Comparison of ENCODE assay signal across 30 cellular contexts in genomic region chr1:60696512-60696911, GRCh38.
"Had no signal": no experiment of that assay in that cellular context is flagged by ENCODE, and none has a peak within 500 bp of the region (broad histone marks: within the 10 kb centered on the region; RNA-seq: fewer than 3 reads in every experiment).

No MANE protein-coding gene starts in this region.

- H3K36me3 ChIP-seq: ascending aorta, brain microvascular endothelial cell, WERI-Rb-1 had no signal

- H3K4me1 Mint-ChIP-seq: activated B cell treated with CpG ODN at 0.5 μM for 24 hours; activated naive CD4-positive, alpha-beta T cell treated with anti-CD3 and anti-CD28 coated beads, Interleukin-2, amount 10 ng/mL, durations not matched to agents 7 days and 5 days; activated naive CD8-positive, alpha-beta T cell treated with anti-CD3 and anti-CD28 coated beads, Interleukin-2, amount 10 ng/mL, durations not matched to agents 7 days and 5 days; T-helper 17 cell had no signal

- H3K4me3 Mint-ChIP-seq: activated B cell treated with CpG ODN at 0.5 μM for 24 hours; activated CD8-positive, alpha-beta T cell treated with anti-CD3 and anti-CD28 coated beads for 36 hours; activated naive CD4-positive, alpha-beta T cell treated with anti-CD3 and anti-CD28 coated beads, Interleukin-2, amount 10 ng/mL, durations not matched to agents 7 days and 5 days; activated naive CD8-positive, alpha-beta T cell treated with anti-CD3 and anti-CD28 coated beads, Interleukin-2, amount 10 ng/mL, durations not matched to agents 7 days and 5 days; dendritic cell treated with granulocyte-macrophage colony-stimulating factor and Interleukin-4, amounts not matched to agents 40 ng/mL and 50 ng/mL, for 4 days; endodermal cell; T-helper 17 cell; T-helper 2 cell treated with Interferon-gamma antibody and Interleukin-4, amounts not matched to agents 5 μg/mL and 100 μg/mL, for 36 hours had no signal

- H3K27ac ChIP-seq: ascending aorta, brain microvascular endothelial cell, coronary artery, dorsolateral prefrontal cortex, WERI-Rb-1 had no signal

- H3K4me1 ChIP-seq: ascending aorta had no signal

- H3K27ac Mint-ChIP-seq: activated B cell treated with CpG ODN at 0.5 μM for 24 hours; activated CD8-positive, alpha-beta T cell treated with anti-CD3 and anti-CD28 coated beads for 36 hours; activated naive CD4-positive, alpha-beta T cell treated with anti-CD3 and anti-CD28 coated beads, Interleukin-2, amount 10 ng/mL, durations not matched to agents 7 days and 5 days; activated naive CD4-positive, alpha-beta T cell treated with anti-CD3 and anti-CD28 coated beads, Interleukin-2, amount 50 U/mL, for 72 hours; activated naive CD8-positive, alpha-beta T cell treated with anti-CD3 and anti-CD28 coated beads, Interleukin-2, amount 10 ng/mL, durations not matched to agents 7 days and 5 days; dendritic cell treated with granulocyte-macrophage colony-stimulating factor and Interleukin-4, amounts not matched to agents 40 ng/mL and 50 ng/mL, for 4 days; endodermal cell; T-helper 17 cell; T-helper 2 cell treated with Interferon-gamma antibody and Interleukin-4, amounts not matched to agents 5 μg/mL and 100 μg/mL, for 36 hours had no signal

- H3K36me3 Mint-ChIP-seq: activated naive CD4-positive, alpha-beta T cell treated with anti-CD3 and anti-CD28 coated beads, Interleukin-2, amount 10 ng/mL, durations not matched to agents 7 days and 5 days; activated naive CD4-positive, alpha-beta T cell treated with anti-CD3 and anti-CD28 coated beads, Interleukin-2, amount 50 U/mL, for 72 hours; activated naive CD8-positive, alpha-beta T cell treated with anti-CD3 and anti-CD28 coated beads, Interleukin-2, amount 10 ng/mL, durations not matched to agents 7 days and 5 days had no signal

- H3K27me3 ChIP-seq: ascending aorta, brain microvascular endothelial cell, dorsolateral prefrontal cortex had no signal

- ATAC-seq: activated CD4-positive, CD25-positive, alpha-beta regulatory T cell treated with anti-CD3 and anti-CD28 coated beads, Interleukin-2, amount 50 U/mL, for 24 hours; activated CD8-positive, alpha-beta T cell treated with anti-CD3 and anti-CD28 coated beads for 36 hours; activated naive CD4-positive, alpha-beta T cell treated with anti-CD3 and anti-CD28 coated beads, Interleukin-2, amount 50 U/mL, for 72 hours; esophagus mucosa; T-helper 17 cell had no signal

- DNase-seq: activated B cell treated with CpG ODN at 0.5 μM for 24 hours; activated CD4-positive, alpha-beta T cell treated with anti-CD3 and anti-CD28 coated beads for 48 hours; activated CD4-positive, alpha-beta T cell treated with anti-CD3 and anti-CD28 coated beads, Interleukin-2, amount 50 U/mL, for 1 hour; activated CD4-positive, alpha-beta T cell treated with anti-CD3 and anti-CD28 coated beads, Interleukin-2, amount 50 U/mL, for 48 hours; activated CD8-positive, alpha-beta memory T cell treated with anti-CD3 and anti-CD28 coated beads for 24 hours; activated CD8-positive, alpha-beta T cell treated with anti-CD3 and anti-CD28 coated beads for 36 hours; activated gamma-delta T cell; activated naive CD4-positive, alpha-beta T cell; activated naive CD4-positive, alpha-beta T cell treated with anti-CD3 and anti-CD28 coated beads, Interleukin-2, amount 10 ng/mL, durations not matched to agents 7 days and 5 days; activated naive CD8-positive, alpha-beta T cell treated with anti-CD3 and anti-CD28 coated beads, Interleukin-2, amount 10 ng/mL, durations not matched to agents 7 days and 5 days; activated T-cell treated with anti-CD3 and anti-CD28 coated beads, Interleukin-2, amount 50 U/mL, for 1 hour; activated T-cell treated with anti-CD3 and anti-CD28 coated beads, Interleukin-2, amount 50 U/mL, for 48 hours; brain microvascular endothelial cell; cerebellar nuclear complex; effector memory CD4-positive, alpha-beta T cell; endodermal cell; foreskin fibroblast; head of caudate nucleus; T-helper 1 cell; T-helper 17 cell; T1000; WERI-Rb-1 had no signal

- H3K4me3 ChIP-seq: ascending aorta, coronary artery, dorsolateral prefrontal cortex had no signal

- H3K27me3 Mint-ChIP-seq: activated B cell treated with CpG ODN at 0.5 μM for 24 hours; activated naive CD4-positive, alpha-beta T cell treated with anti-CD3 and anti-CD28 coated beads, Interleukin-2, amount 10 ng/mL, durations not matched to agents 7 days and 5 days; activated naive CD8-positive, alpha-beta T cell treated with anti-CD3 and anti-CD28 coated beads, Interleukin-2, amount 10 ng/mL, durations not matched to agents 7 days and 5 days; dendritic cell treated with granulocyte-macrophage colony-stimulating factor and Interleukin-4, amounts not matched to agents 40 ng/mL and 50 ng/mL, for 4 days; T-helper 17 cell had no signal

- H3K9me3 Mint-ChIP-seq: activated naive CD8-positive, alpha-beta T cell treated with anti-CD3 and anti-CD28 coated beads, Interleukin-2, amount 10 ng/mL, durations not matched to agents 7 days and 5 days; dendritic cell treated with granulocyte-macrophage colony-stimulating factor and Interleukin-4, amounts not matched to agents 40 ng/mL and 50 ng/mL, for 4 days; T-helper 2 cell treated with Interferon-gamma antibody and Interleukin-4, amounts not matched to agents 5 μg/mL and 100 μg/mL, for 36 hours had no signal
